Comparison of ENCODE assay signal across 1 cellular context in the genomic region with DNA sequence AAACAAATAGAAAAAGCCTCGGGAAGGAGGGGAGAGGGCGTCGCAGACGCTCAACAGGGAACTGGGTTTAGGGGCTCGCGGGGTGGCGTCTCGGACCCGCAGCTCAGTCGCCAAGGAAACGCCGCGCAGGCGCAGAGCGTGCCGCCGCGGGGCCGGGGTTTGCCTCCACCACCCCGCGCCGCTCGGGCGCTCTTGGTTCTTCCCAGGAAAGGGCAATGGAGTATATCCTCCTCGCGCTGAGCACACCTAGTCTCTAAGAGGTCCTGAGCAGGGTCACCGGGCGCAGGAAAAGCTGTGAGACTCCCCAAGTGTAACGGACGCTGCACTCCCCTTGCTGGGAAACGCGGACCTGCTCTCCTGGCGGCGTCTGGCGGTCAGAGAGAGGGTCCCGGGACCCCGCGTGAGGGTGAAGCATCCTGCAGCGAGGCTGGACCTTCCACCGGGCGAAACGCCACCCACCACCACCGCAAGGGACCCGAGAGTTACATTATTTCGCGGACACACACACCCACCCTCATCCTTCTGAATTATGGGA.
TF ChIP-seq lines count a peak whose summit lies in the region.

No MANE protein-coding gene starts in this region.

TF ChIP-seq in HepG2, 621 proteins besides CTCF, POLR2A, EP300 and RAD21 (continued from another document and continues in another):
- TF ChIP-seq, protein P1, sequence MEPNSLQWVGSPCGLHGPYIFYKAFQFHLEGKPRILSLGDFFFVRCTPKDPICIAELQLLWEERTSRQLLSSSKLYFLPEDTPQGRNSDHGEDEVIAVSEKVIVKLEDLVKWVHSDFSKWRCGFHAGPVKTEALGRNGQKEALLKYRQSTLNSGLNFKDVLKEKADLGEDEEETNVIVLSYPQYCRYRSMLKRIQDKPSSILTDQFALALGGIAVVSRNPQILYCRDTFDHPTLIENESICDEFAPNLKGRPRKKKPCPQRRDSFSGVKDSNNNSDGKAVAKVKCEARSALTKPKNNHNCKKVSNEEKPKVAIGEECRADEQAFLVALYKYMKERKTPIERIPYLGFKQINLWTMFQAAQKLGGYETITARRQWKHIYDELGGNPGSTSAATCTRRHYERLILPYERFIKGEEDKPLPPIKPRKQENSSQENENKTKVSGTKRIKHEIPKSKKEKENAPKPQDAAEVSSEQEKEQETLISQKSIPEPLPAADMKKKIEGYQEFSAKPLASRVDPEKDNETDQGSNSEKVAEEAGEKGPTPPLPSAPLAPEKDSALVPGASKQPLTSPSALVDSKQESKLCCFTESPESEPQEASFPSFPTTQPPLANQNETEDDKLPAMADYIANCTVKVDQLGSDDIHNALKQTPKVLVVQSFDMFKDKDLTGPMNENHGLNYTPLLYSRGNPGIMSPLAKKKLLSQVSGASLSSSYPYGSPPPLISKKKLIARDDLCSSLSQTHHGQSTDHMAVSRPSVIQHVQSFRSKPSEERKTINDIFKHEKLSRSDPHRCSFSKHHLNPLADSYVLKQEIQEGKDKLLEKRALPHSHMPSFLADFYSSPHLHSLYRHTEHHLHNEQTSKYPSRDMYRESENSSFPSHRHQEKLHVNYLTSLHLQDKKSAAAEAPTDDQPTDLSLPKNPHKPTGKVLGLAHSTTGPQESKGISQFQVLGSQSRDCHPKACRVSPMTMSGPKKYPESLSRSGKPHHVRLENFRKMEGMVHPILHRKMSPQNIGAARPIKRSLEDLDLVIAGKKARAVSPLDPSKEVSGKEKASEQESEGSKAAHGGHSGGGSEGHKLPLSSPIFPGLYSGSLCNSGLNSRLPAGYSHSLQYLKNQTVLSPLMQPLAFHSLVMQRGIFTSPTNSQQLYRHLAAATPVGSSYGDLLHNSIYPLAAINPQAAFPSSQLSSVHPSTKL (CRISPR knock-in tag; IDR thresholded peaks at IDR 0.05), result no peak
- TF ChIP-seq ZSCAN25 (CRISPR knock-in tag; IDR thresholded peaks at IDR 0.05) (0 out of 2 replicates have a peak, but pooled peaks have one; percentile 23), SRSF1 (optimal IDR thresholded peaks at IDR 0.05; ENCODE audit: low read depth, low read length) (peak; percentile 20), KLF16 (CRISPR knock-in tag; IDR thresholded peaks at IDR 0.05) (peak in 1 of 2 experiments; percentile 48; a peak in 1 of 4 replicates), IRF2 (CRISPR knock-in tag; IDR thresholded peaks at IDR 0.05) (peak; percentile 21; the same call in 1 of the 2 replicates), KDM2A (CRISPR knock-in tag; IDR thresholded peaks at IDR 0.05; ENCODE audit: borderline replicate concordance, low read depth) (peak; percentile 48; the same call in 1 of the 2 replicates), HNRNPLL (IDR thresholded peaks at IDR 0.05; ENCODE audit: low read depth, low read length, poor library complexity, severe bottlenecking) (peak; percentile 37), NFKB2 (CRISPR knock-in tag; IDR thresholded peaks at IDR 0.05; ENCODE audit: borderline replicate concordance) (peak; percentile 73; the same call in 1 of the 2 replicates), RBFOX2 (IDR thresholded peaks at IDR 0.05; ENCODE audit: low read depth, low read length) (peak; percentile 31; the same call in 1 of the 2 replicates), ARHGAP35 (CRISPR knock-in tag; IDR thresholded peaks at IDR 0.05; ENCODE audit: borderline replicate concordance) (0 out of 2 replicates have a peak, but pooled peaks have one; percentile 13), ZNF337 (CRISPR knock-in tag; IDR thresholded peaks at IDR 0.05; ENCODE audit: borderline replicate concordance, low read depth) (no peak), TAF1 (CRISPR knock-in tag; IDR thresholded peaks at IDR 0.05) (peak; percentile 61; the same call in 1 of the 2 replicates), ZNF510 (CRISPR knock-in tag; IDR thresholded peaks at IDR 0.05; ENCODE audit: low read depth) (no peak), ZBTB21 (CRISPR knock-in tag; IDR thresholded peaks at IDR 0.05) (no peak), KMT2B (CRISPR knock-in tag; IDR thresholded peaks at IDR 0.05) (peak; percentile 45; the same call in 1 of the 2 replicates), MIER3 (CRISPR knock-in tag; IDR thresholded peaks at IDR 0.05; ENCODE audit: borderline replicate concordance) (peak; percentile 2; the same call in 1 of the 2 replicates), FOXC1 (CRISPR knock-in tag; IDR thresholded peaks at IDR 0.05; ENCODE audit: borderline replicate concordance) (0 out of 2 replicates have a peak, but pooled peaks have one; percentile 10), NRL (CRISPR knock-in tag; IDR thresholded peaks at IDR 0.05; ENCODE audit: borderline replicate concordance) (0 out of 2 replicates have a peak, but pooled peaks have one; percentile 59), HHEX (CRISPR knock-in tag; IDR thresholded peaks at IDR 0.05) (0 out of 2 replicates have a peak, but pooled peaks have one; percentile 8), SRY (CRISPR knock-in tag; IDR thresholded peaks at IDR 0.05) (0 out of 2 replicates have a peak, but pooled peaks have one; percentile 55), KMT2A (CRISPR knock-in tag; IDR thresholded peaks at IDR 0.05) (peak; percentile 58), SALL1 (CRISPR knock-in tag; IDR thresholded peaks at IDR 0.05) (peak; percentile 51; the same call in 1 of the 2 replicates), RFX3 (CRISPR knock-in tag; IDR thresholded peaks at IDR 0.05) (peak; percentile 86), HDAC1 (CRISPR knock-in tag; IDR thresholded peaks at IDR 0.05) (peak; percentile 34; the same call in 1 of the 2 replicates)
- TF ChIP-seq, protein P2, sequence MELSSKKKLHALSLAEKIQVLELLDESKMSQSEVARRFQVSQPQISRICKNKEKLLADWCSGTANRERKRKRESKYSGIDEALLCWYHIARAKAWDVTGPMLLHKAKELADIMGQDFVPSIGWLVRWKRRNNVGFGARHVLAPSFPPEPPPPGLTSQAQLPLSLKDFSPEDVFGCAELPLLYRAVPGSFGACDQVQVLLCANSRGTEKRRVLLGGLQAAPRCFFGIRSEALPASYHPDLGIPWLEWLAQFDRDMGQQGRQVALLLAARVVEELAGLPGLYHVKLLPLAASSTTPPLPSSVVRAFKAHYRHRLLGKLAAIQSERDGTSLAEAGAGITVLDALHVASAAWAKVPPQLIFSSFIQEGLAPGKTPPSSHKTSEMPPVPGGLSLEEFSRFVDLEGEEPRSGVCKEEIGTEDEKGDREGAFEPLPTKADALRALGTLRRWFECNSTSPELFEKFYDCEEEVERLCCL (CRISPR knock-in tag; IDR thresholded peaks at IDR 0.05; ENCODE audit: borderline replicate concordance), result 0 out of 2 replicates have a peak, but pooled peaks have one; percentile 64
- TF ChIP-seq, protein P3, sequence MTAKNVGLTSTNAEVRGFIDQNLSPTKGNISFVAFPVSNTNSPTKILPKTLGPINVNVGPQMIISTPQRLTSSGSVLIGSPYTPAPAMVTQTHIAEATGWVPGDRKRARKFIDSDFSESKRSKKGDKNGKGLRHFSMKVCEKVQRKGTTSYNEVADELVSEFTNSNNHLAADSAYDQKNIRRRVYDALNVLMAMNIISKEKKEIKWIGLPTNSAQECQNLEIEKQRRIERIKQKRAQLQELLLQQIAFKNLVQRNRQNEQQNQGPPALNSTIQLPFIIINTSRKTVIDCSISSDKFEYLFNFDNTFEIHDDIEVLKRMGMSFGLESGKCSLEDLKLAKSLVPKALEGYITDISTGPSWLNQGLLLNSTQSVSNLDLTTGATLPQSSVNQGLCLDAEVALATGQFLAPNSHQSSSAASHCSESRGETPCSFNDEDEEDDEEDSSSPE (CRISPR knock-in tag; IDR thresholded peaks at IDR 0.05), result 0 out of 2 replicates have a peak, but pooled peaks have one; percentile 21
- TF ChIP-seq, protein P4, sequence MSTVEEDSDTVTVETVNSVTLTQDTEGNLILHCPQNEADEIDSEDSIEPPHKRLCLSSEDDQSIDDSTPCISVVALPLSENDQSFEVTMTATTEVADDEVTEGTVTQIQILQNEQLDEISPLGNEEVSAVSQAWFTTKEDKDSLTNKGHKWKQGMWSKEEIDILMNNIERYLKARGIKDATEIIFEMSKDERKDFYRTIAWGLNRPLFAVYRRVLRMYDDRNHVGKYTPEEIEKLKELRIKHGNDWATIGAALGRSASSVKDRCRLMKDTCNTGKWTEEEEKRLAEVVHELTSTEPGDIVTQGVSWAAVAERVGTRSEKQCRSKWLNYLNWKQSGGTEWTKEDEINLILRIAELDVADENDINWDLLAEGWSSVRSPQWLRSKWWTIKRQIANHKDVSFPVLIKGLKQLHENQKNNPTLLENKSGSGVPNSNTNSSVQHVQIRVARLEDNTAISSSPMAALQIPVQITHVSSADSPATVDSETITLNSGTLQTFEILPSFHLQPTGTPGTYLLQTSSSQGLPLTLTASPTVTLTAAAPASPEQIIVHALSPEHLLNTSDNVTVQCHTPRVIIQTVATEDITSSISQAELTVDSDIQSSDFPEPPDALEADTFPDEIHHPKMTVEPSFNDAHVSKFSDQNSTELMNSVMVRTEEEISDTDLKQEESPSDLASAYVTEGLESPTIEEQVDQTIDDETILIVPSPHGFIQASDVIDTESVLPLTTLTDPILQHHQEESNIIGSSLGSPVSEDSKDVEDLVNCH (CRISPR knock-in tag; IDR thresholded peaks at IDR 0.05), result no peak
- TF ChIP-seq, protein P5, sequence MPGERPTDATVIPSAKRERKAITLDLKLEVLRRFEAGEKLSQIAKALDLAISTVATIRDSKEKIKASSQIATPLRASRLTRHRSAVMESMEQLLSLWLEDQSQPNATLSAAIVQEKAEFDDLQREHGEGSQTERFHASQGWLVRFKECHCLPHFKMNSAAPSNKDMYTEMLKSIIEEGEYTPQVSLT (CRISPR knock-in tag; IDR thresholded peaks at IDR 0.05; ENCODE audit: borderline replicate concordance, low read depth), result no peak
- TF ChIP-seq, protein P6, sequence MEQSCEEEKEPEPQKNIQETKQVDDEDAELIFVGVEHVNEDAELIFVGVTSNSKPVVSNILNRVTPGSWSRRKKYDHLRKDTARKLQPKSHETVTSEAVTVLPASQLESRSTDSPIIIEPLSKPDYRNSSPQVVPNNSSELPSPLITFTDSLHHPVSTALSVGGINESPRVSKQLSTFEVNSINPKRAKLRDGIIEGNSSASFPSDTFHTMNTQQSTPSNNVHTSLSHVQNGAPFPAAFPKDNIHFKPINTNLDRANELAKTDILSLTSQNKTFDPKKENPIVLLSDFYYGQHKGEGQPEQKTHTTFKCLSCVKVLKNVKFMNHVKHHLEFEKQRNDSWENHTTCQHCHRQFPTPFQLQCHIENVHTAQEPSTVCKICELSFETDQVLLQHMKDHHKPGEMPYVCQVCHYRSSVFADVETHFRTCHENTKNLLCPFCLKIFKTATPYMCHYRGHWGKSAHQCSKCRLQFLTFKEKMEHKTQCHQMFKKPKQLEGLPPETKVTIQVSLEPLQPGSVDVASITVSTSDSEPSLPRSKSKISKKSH (CRISPR knock-in tag; IDR thresholded peaks at IDR 0.05; ENCODE audit: borderline replicate concordance), result 0 out of 2 replicates have a peak, but pooled peaks have one; percentile 43
- TF ChIP-seq, protein P7, sequence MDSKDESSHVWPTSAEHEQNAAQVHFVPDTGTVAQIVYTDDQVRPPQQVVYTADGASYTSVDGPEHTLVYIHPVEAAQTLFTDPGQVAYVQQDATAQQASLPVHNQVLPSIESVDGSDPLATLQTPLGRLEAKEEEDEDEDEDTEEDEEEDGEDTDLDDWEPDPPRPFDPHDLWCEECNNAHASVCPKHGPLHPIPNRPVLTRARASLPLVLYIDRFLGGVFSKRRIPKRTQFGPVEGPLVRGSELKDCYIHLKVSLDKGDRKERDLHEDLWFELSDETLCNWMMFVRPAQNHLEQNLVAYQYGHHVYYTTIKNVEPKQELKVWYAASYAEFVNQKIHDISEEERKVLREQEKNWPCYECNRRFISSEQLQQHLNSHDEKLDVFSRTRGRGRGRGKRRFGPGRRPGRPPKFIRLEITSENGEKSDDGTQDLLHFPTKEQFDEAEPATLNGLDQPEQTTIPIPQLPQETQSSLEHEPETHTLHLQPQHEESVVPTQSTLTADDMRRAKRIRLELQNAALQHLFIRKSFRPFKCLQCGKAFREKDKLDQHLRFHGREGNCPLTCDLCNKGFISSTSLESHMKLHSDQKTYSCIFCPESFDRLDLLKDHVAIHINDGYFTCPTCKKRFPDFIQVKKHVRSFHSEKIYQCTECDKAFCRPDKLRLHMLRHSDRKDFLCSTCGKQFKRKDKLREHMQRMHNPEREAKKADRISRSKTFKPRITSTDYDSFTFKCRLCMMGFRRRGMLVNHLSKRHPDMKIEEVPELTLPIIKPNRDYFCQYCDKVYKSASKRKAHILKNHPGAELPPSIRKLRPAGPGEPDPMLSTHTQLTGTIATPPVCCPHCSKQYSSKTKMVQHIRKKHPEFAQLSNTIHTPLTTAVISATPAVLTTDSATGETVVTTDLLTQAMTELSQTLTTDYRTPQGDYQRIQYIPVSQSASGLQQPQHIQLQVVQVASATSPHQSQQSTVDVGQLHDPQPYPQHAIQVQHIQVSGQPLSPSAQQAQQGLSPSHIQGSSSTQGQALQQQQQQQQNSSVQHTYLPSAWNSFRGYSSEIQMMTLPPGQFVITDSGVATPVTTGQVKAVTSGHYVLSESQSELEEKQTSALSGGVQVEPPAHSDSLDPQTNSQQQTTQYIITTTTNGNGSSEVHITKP (CRISPR knock-in tag; IDR thresholded peaks at IDR 0.05; ENCODE audit: low read depth), result peak; percentile 47; the same call in 1 of the 2 replicates
- TF ChIP-seq, protein P8, sequence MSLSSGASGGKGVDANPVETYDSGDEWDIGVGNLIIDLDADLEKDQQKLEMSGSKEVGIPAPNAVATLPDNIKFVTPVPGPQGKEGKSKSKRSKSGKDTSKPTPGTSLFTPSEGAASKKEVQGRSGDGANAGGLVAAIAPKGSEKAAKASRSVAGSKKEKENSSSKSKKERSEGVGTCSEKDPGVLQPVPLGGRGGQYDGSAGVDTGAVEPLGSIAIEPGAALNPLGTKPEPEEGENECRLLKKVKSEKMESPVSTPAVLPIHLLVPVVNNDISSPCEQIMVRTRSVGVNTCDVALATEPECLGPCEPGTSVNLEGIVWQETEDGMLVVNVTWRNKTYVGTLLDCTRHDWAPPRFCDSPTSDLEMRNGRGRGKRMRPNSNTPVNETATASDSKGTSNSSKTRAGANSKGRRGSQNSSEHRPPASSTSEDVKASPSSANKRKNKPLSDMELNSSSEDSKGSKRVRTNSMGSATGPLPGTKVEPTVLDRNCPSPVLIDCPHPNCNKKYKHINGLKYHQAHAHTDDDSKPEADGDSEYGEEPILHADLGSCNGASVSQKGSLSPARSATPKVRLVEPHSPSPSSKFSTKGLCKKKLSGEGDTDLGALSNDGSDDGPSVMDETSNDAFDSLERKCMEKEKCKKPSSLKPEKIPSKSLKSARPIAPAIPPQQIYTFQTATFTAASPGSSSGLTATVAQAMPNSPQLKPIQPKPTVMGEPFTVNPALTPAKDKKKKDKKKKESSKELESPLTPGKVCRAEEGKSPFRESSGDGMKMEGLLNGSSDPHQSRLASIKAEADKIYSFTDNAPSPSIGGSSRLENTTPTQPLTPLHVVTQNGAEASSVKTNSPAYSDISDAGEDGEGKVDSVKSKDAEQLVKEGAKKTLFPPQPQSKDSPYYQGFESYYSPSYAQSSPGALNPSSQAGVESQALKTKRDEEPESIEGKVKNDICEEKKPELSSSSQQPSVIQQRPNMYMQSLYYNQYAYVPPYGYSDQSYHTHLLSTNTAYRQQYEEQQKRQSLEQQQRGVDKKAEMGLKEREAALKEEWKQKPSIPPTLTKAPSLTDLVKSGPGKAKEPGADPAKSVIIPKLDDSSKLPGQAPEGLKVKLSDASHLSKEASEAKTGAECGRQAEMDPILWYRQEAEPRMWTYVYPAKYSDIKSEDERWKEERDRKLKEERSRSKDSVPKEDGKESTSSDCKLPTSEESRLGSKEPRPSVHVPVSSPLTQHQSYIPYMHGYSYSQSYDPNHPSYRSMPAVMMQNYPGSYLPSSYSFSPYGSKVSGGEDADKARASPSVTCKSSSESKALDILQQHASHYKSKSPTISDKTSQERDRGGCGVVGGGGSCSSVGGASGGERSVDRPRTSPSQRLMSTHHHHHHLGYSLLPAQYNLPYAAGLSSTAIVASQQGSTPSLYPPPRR (CRISPR knock-in tag; IDR thresholded peaks at IDR 0.05; ENCODE audit: borderline replicate concordance), result 0 out of 2 replicates have a peak, but pooled peaks have one; percentile 14
- TF ChIP-seq, protein P9, sequence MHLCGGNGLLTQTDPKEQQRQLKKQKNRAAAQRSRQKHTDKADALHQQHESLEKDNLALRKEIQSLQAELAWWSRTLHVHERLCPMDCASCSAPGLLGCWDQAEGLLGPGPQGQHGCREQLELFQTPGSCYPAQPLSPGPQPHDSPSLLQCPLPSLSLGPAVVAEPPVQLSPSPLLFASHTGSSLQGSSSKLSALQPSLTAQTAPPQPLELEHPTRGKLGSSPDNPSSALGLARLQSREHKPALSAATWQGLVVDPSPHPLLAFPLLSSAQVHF (CRISPR knock-in tag; IDR thresholded peaks at IDR 0.05), result no peak
